In genomic region chr1:37354876-37355275, GRCh38 we compare ENCODE assay signal across 38 cellular contexts.
"Had no signal": no experiment of that assay in that cellular context is flagged by ENCODE, and none has a peak within 500 bp of the region (broad histone marks: within the 10 kb centered on the region; RNA-seq: fewer than 3 reads in every experiment).

No MANE protein-coding gene starts in this region.

- H3K4me3 ChIP-seq: adrenal gland, ascending aorta, body of pancreas, breast epithelium, cardiac muscle cell had no signal

- H3K4me1 ChIP-seq: adrenal gland, ascending aorta, body of pancreas, breast epithelium had no signal

- H3K27ac ChIP-seq: adrenal gland, ascending aorta, body of pancreas, brain microvascular endothelial cell, breast epithelium, cardiac muscle cell had no signal

- H3K4me1 Mint-ChIP-seq: activated naive CD4-positive, alpha-beta T cell treated with anti-CD3 and anti-CD28 coated beads, Interleukin-2, amount 10 ng/mL, durations not matched to agents 7 days and 5 days; activated naive CD4-positive, alpha-beta T cell treated with anti-CD3 and anti-CD28 coated beads, Interleukin-2, amount 50 U/mL, for 24 hours; activated naive CD8-positive, alpha-beta T cell treated with anti-CD3 and anti-CD28 coated beads for 36 hours; activated naive CD8-positive, alpha-beta T cell treated with anti-CD3 and anti-CD28 coated beads, Interleukin-2, amount 10 ng/mL, durations not matched to agents 7 days and 5 days; activated naive CD8-positive, alpha-beta T cell treated with anti-CD3 and anti-CD28 coated beads, Interleukin-2, amount 50 U/mL, for 24 hours; activated T-helper 17 cell treated with anti-CD3 and anti-CD28 coated beads, Interleukin-2, amount 50 U/mL, for 72 hours; central memory CD8-positive, alpha-beta T cell had no signal

- H3K27ac Mint-ChIP-seq: activated naive CD4-positive, alpha-beta T cell treated with anti-CD3 and anti-CD28 coated beads for 36 hours; activated naive CD4-positive, alpha-beta T cell treated with anti-CD3 and anti-CD28 coated beads, Interleukin-2, amount 10 ng/mL, durations not matched to agents 7 days and 5 days; activated naive CD4-positive, alpha-beta T cell treated with anti-CD3 and anti-CD28 coated beads, Interleukin-2, amount 50 U/mL, for 24 hours; activated naive CD4-positive, alpha-beta T cell treated with anti-CD3 and anti-CD28 coated beads, Interleukin-2, amount 50 U/mL, for 72 hours; activated naive CD8-positive, alpha-beta T cell; activated naive CD8-positive, alpha-beta T cell treated with anti-CD3 and anti-CD28 coated beads for 36 hours; activated naive CD8-positive, alpha-beta T cell treated with anti-CD3 and anti-CD28 coated beads, Interleukin-2, amount 10 ng/mL, durations not matched to agents 7 days and 5 days; activated naive CD8-positive, alpha-beta T cell treated with anti-CD3 and anti-CD28 coated beads, Interleukin-2, amount 50 U/mL, for 24 hours; activated T-cell treated with anti-CD3 and anti-CD28 coated beads, Interleukin-2, amount 50 U/mL, for 24 hours; activated T-cell treated with anti-CD3 and anti-CD28 coated beads, Interleukin-2, amount 50 U/mL, for 72 hours; activated T-helper 1 cell treated with anti-CD3 and anti-CD28 coated beads, Interleukin-12 subunit alpha, Interleukin-12 subunit beta, Interleukin-2, Interleukin-4 antibody, amounts not matched to agents 30 ng/mL and 10 ng/mL and 1 ng/mL, durations not matched to agents 14 hours and 24 hours and 36 hours; activated T-helper 17 cell treated with anti-CD3 and anti-CD28 coated beads, Interleukin-2, amount 50 U/mL, for 72 hours; activated T-helper 2 cell treated with anti-CD3 and anti-CD28 coated beads, Interferon-gamma antibody, Interleukin-2, Interleukin-4, amounts not matched to agents 10 μg/mL and 5 μg/mL and 100 μg/mL, durations not matched to agents 14 hours and 24 hours and 36 hours; brain had no signal

- H3K4me3 Mint-ChIP-seq: activated naive CD4-positive, alpha-beta T cell treated with anti-CD3 and anti-CD28 coated beads for 36 hours; activated naive CD4-positive, alpha-beta T cell treated with anti-CD3 and anti-CD28 coated beads, Interleukin-2, amount 10 ng/mL, durations not matched to agents 7 days and 5 days; activated naive CD4-positive, alpha-beta T cell treated with anti-CD3 and anti-CD28 coated beads, Interleukin-2, amount 50 U/mL, for 24 hours; activated naive CD8-positive, alpha-beta T cell; activated naive CD8-positive, alpha-beta T cell treated with anti-CD3 and anti-CD28 coated beads for 36 hours; activated naive CD8-positive, alpha-beta T cell treated with anti-CD3 and anti-CD28 coated beads, Interleukin-2, amount 10 ng/mL, durations not matched to agents 7 days and 5 days; activated naive CD8-positive, alpha-beta T cell treated with anti-CD3 and anti-CD28 coated beads, Interleukin-2, amount 50 U/mL, for 24 hours; activated T-cell treated with anti-CD3 and anti-CD28 coated beads, Interleukin-2, amount 50 U/mL, for 24 hours; activated T-cell treated with anti-CD3 and anti-CD28 coated beads, Interleukin-2, amount 50 U/mL, for 4 hours; activated T-cell treated with anti-CD3 and anti-CD28 coated beads, Interleukin-2, amount 50 U/mL, for 72 hours; activated T-helper 1 cell treated with anti-CD3 and anti-CD28 coated beads, Interleukin-12 subunit alpha, Interleukin-12 subunit beta, Interleukin-2, Interleukin-4 antibody, amounts not matched to agents 30 ng/mL and 10 ng/mL and 1 ng/mL, durations not matched to agents 14 hours and 24 hours and 36 hours; activated T-helper 17 cell treated with anti-CD3 and anti-CD28 coated beads, Interleukin-2, amount 50 U/mL, for 72 hours; brain; central memory CD8-positive, alpha-beta T cell had no signal

- ATAC-seq: activated naive CD4-positive, alpha-beta T cell treated with anti-CD3 and anti-CD28 coated beads, Interleukin-2, amount 50 U/mL, for 72 hours; activated naive CD8-positive, alpha-beta T cell treated with anti-CD3 and anti-CD28 coated beads, Interleukin-2, amount 50 U/mL, for 24 hours; activated T-cell treated with anti-CD3 and anti-CD28 coated beads, Interleukin-2, amount 50 U/mL, for 4 hours; activated T-cell treated with anti-CD3 and anti-CD28 coated beads, Interleukin-2, amount 50 U/mL, for 72 hours; activated T-helper 17 cell treated with anti-CD3 and anti-CD28 coated beads, Interleukin-2, amount 50 U/mL, for 72 hours; body of pancreas had no signal

- H3K36me3 ChIP-seq: adrenal gland, ascending aorta, brain microvascular endothelial cell, breast epithelium, cardiac muscle cell had no signal

- H3K36me3 Mint-ChIP-seq: activated naive CD4-positive, alpha-beta T cell treated with anti-CD3 and anti-CD28 coated beads, Interleukin-2, amount 10 ng/mL, durations not matched to agents 7 days and 5 days; activated naive CD4-positive, alpha-beta T cell treated with anti-CD3 and anti-CD28 coated beads, Interleukin-2, amount 50 U/mL, for 24 hours; activated naive CD4-positive, alpha-beta T cell treated with anti-CD3 and anti-CD28 coated beads, Interleukin-2, amount 50 U/mL, for 72 hours; activated naive CD8-positive, alpha-beta T cell; activated naive CD8-positive, alpha-beta T cell treated with anti-CD3 and anti-CD28 coated beads for 36 hours; activated naive CD8-positive, alpha-beta T cell treated with anti-CD3 and anti-CD28 coated beads, Interleukin-2, amount 10 ng/mL, durations not matched to agents 7 days and 5 days; brain had no signal

- H3K9me3 ChIP-seq: adrenal gland, ascending aorta, body of pancreas, breast epithelium had no signal

- DNase-seq: activated effector memory CD4-positive, alpha-beta T cell treated with anti-CD3 and anti-CD28 coated beads, Interleukin-2, amount 50 U/mL, for 16 hours; activated effector memory CD4-positive, alpha-beta T cell treated with Interleukin-2 at 50 U/mL for 16 hours; activated gamma-delta T cell; activated gamma-delta T cell treated with Interleukin-2 at 50 U/mL for 16 hours; activated naive CD4-positive, alpha-beta T cell; activated naive CD4-positive, alpha-beta T cell treated with anti-CD3 and anti-CD28 coated beads for 36 hours; activated naive CD4-positive, alpha-beta T cell treated with anti-CD3 and anti-CD28 coated beads, Interleukin-2, amount 10 ng/mL, durations not matched to agents 7 days and 5 days; activated naive CD4-positive, alpha-beta T cell treated with anti-CD3 and anti-CD28 coated beads, Interleukin-2, amount 50 U/mL, for 16 hours; activated naive CD4-positive, alpha-beta T cell treated with Interleukin-2 at 50 U/mL for 16 hours; activated naive CD8-positive, alpha-beta T cell treated with anti-CD3 and anti-CD28 coated beads for 36 hours; activated naive CD8-positive, alpha-beta T cell treated with anti-CD3 and anti-CD28 coated beads, Interleukin-2, amount 10 ng/mL, durations not matched to agents 7 days and 5 days; activated naive CD8-positive, alpha-beta T cell treated with anti-CD3 and anti-CD28 coated beads, Interleukin-2, amount 50 U/mL, for 24 hours; activated T-cell treated with anti-CD3 and anti-CD28 coated beads, Interleukin-2, amount 50 U/mL, for 1 hour; activated T-cell treated with anti-CD3 and anti-CD28 coated beads, Interleukin-2, amount 50 U/mL, for 24 hours; activated T-cell treated with anti-CD3 and anti-CD28 coated beads, Interleukin-2, amount 50 U/mL, for 4 hours; activated T-cell treated with anti-CD3 and anti-CD28 coated beads, Interleukin-2, amount 50 U/mL, for 48 hours; activated T-cell treated with anti-CD3 and anti-CD28 coated beads, Interleukin-2, amount 50 U/mL, for 72 hours; amniotic stem cell; amygdala; anterior cingulate cortex; aorta; body of pancreas; brain microvascular endothelial cell; caudate nucleus; central memory CD4-positive, alpha-beta T cell; cerebellar nuclear complex had no signal

- H3K9me3 Mint-ChIP-seq: activated naive CD4-positive, alpha-beta T cell treated with anti-CD3 and anti-CD28 coated beads for 36 hours; activated naive CD4-positive, alpha-beta T cell treated with anti-CD3 and anti-CD28 coated beads, Interleukin-2, amount 10 ng/mL, durations not matched to agents 7 days and 5 days; activated naive CD4-positive, alpha-beta T cell treated with anti-CD3 and anti-CD28 coated beads, Interleukin-2, amount 50 U/mL, for 24 hours; activated naive CD4-positive, alpha-beta T cell treated with anti-CD3 and anti-CD28 coated beads, Interleukin-2, amount 50 U/mL, for 72 hours; activated naive CD8-positive, alpha-beta T cell treated with anti-CD3 and anti-CD28 coated beads for 36 hours; activated naive CD8-positive, alpha-beta T cell treated with anti-CD3 and anti-CD28 coated beads, Interleukin-2, amount 10 ng/mL, durations not matched to agents 7 days and 5 days; activated naive CD8-positive, alpha-beta T cell treated with anti-CD3 and anti-CD28 coated beads, Interleukin-2, amount 50 U/mL, for 24 hours; activated T-cell treated with anti-CD3 and anti-CD28 coated beads, Interleukin-2, amount 50 U/mL, for 24 hours; activated T-cell treated with anti-CD3 and anti-CD28 coated beads, Interleukin-2, amount 50 U/mL, for 4 hours; activated T-cell treated with anti-CD3 and anti-CD28 coated beads, Interleukin-2, amount 50 U/mL, for 72 hours; activated T-helper 1 cell treated with anti-CD3 and anti-CD28 coated beads, Interleukin-12 subunit alpha, Interleukin-12 subunit beta, Interleukin-2, Interleukin-4 antibody, amounts not matched to agents 30 ng/mL and 10 ng/mL and 1 ng/mL, durations not matched to agents 14 hours and 24 hours and 36 hours; activated T-helper 17 cell treated with anti-CD3 and anti-CD28 coated beads, Interleukin-2, amount 50 U/mL, for 72 hours; activated T-helper 2 cell treated with anti-CD3 and anti-CD28 coated beads, Interferon-gamma antibody, Interleukin-2, Interleukin-4, amounts not matched to agents 10 μg/mL and 5 μg/mL and 100 μg/mL, durations not matched to agents 14 hours and 24 hours and 36 hours; brain; central memory CD8-positive, alpha-beta T cell had no signal
